ENCODE assay signal across 8 cellular contexts in genomic region chr1:9425859-9426258, GRCh38.
DNase-seq lines count a peak whose midpoint lies in the region; ATAC-seq, FAIRE-seq and TF ChIP-seq lines count a peak whose summit lies in the region.

No MANE protein-coding gene starts in this region.

- FAIRE-seq in K562 (lab: Jason Lieb, UNC), result no peak

- POLR2A ChIA-PET in K562 (lab: Yijun Ruan, JAX), result interaction anchor here (0.6 kb wide), 1 partner anchor 356 kb away, joined by 3 read pairs; no protein-coding TSS in a partner anchor

- no peak for TF ChIP-seq RAD21 in K562 (CRISPR knock-in tag; conservative IDR thresholded peaks at IDR 0.05 in 1 of 2, IDR thresholded peaks at IDR 0.05 in 1 of 2)

- no TSS peak for BruUV-seq in K562 (replicated peaks; lab: Mats Ljungman, UMichigan)

- in situ Hi-C loops in K562 (cut with MboI), result no loop called here

- H3K4me2 ChIP-seq in K562 (ENCODE audit: insufficient read depth, low read length) (no peak overlapping the region), GM23338 (no peak overlapping the region)

- no peak overlapping the region for H3K9ac ChIP-seq in K562 (ENCODE audit: insufficient read depth in 1 of 2, low read depth in 2 of 2, low read length in 2 of 2)

- H3F3A ChIP-seq in GM23338 (replicated peaks; ENCODE audit: low read depth), result no peaks in the 10 kb centered on the region

- H2AFZ ChIP-seq in K562 (ENCODE audit: low read depth, low read length), result 0 out of 2 replicates have a peak overlapping the region, but pooled peaks have one; percentile 16
- no peak overlapping the region; the same call in 1 of the 2 replicates for H2AFZ ChIP-seq in GM23338

- H3K4me1 ChIP-seq in K562 (replicated peaks in 1 of 2; ENCODE audit: control insufficient read depth in 2 of 2, insufficient read depth in 2 of 2, low read length in 2 of 2), result peaks cover 3 to 10% of the 10 kb centered on the region in 2 experiments; a peak in 3 of 5 replicates
- peaks cover 5% of the 10 kb centered on the region; the same call in 1 of the 2 replicates for H3K4me1 ChIP-seq in GM23338 (ENCODE audit: insufficient read depth)
- H3K4me1 ChIP-seq in upper lobe of left lung, result peaks cover 12 to 24% (median 16%) of the 10 kb centered on the region in 4 donors
- H3K4me1 ChIP-seq in vagina, result peaks cover 13% of the 10 kb centered on the region

- CTCF ChIA-PET in K562 (lab: Yijun Ruan, JAX; ENCODE audit: low intra/inter-chr PET ratio), result no interaction called here

- H3K36me3 Mint-ChIP-seq in GM23338 (ENCODE audit: low read depth), result no peaks in the 10 kb centered on the region

- H3K36me3 ChIP-seq in K562 (ENCODE audit: control insufficient read depth, insufficient read depth, low read length), result no peaks in the 10 kb centered on the region
- no peaks in the 10 kb centered on the region for H3K36me3 ChIP-seq in GM23338 (ENCODE audit: insufficient read depth)
- H3K36me3 ChIP-seq in upper lobe of left lung, result no peaks in the 10 kb centered on the region
- no peaks in the 10 kb centered on the region for H3K36me3 ChIP-seq in vagina

- no peaks in the 10 kb centered on the region for H4K20me1 ChIP-seq in K562 (replicated peaks; ENCODE audit: control insufficient read depth, insufficient read depth, low read length)
- no peaks in the 10 kb centered on the region for H4K20me1 ChIP-seq in GM23338 (replicated peaks; ENCODE audit: insufficient read depth)

- TF ChIP-seq EP300 in K562 (IDR thresholded peaks at IDR 0.05; ENCODE audit: low read length) (no peak), upper lobe of left lung (IDR thresholded peaks at IDR 0.05) (no peak)

- peaks cover 26% of the 10 kb centered on the region for H3K4me1 Mint-ChIP-seq in GM23338

- H3K4me3 ChIP-seq in GM12875 (ENCODE audit: low read depth, low read length) (peak overlapping the region; percentile 33), K562 (no peak overlapping the region), GM23338 (no peak overlapping the region), upper lobe of left lung (no peak overlapping the region), vagina (no peak overlapping the region)

- H3K9me3 ChIP-seq in K562 (replicated peaks; ENCODE audit: control insufficient read depth, insufficient read depth, low read depth, low read length), result peaks cover 4% of the 10 kb centered on the region; the same call in 1 of the 2 replicates
- no peaks in the 10 kb centered on the region for H3K9me3 ChIP-seq in upper lobe of left lung
- H3K9me3 ChIP-seq in vagina, result no peaks in the 10 kb centered on the region

- H3K4me3 Mint-ChIP-seq in GM23338, result no peak overlapping the region

- H3K27me3 Mint-ChIP-seq in GM23338 (ENCODE audit: insufficient read depth, low read depth, poor library complexity), result peaks cover 7% of the 10 kb centered on the region

- intact Hi-C loops in K562 (cut with micrococcal nuclease) (no loop called here), vagina (cut with DNase I) (no loop called here)

- TF ChIP-seq CTCF in GM12875 (IDR thresholded peaks at IDR 0.05; ENCODE audit: borderline replicate concordance, insufficient read depth, low read depth, low read length) (no peak), K562 (IDR thresholded peaks at IDR 0.05 in 2 of 3, conservative IDR thresholded peaks at IDR 0.05 in 1 of 3; ENCODE audit: insufficient read depth in 2 of 3, low read depth in 1 of 3, low read length in 3 of 3) (no peak), GM23338 (conservative IDR thresholded peaks at IDR 0.05; ENCODE audit: low read depth in 2 of 2) (no peak), upper lobe of left lung (IDR thresholded peaks at IDR 0.05) (no peak), vagina (IDR thresholded peaks at IDR 0.05) (no peak)

- H3K27ac Mint-ChIP-seq in GM23338, result no peak overlapping the region

- 9% methylated on average over 7 of the region's 7 CpGs for WGBS in K562 (ENCODE audit: insufficient coverage, low coverage, missing lambda C conversion rate)
- WGBS in upper lobe of left lung, 2 donors, result 55 to 75% methylated on average over 7 of the region's 7 CpGs

- DNase-seq in K562 (ENCODE audit: extremely low read depth in 1 of 4, low spot score in 3 of 4) (no peak), GM23338 (ENCODE audit: low spot score) (no peak), upper lobe of left lung (no peak), vagina (ENCODE audit: extremely low spot score in 2 of 2) (no peak), Ammon's horn (ENCODE audit: low spot score) (no peak)

- H3K9me1 ChIP-seq in K562 (ENCODE audit: control insufficient read depth, insufficient read depth, low read length), result no peaks in the 10 kb centered on the region

- no peaks in the 10 kb centered on the region for H3K9me3 Mint-ChIP-seq in GM23338

- TF ChIP-seq POLR2A in K562 (conservative IDR thresholded peaks at IDR 0.05) (no peak), upper lobe of left lung (IDR thresholded peaks at IDR 0.05) (no peak), vagina (IDR thresholded peaks at IDR 0.05) (no peak)

- no peak overlapping the region for H3K27ac ChIP-seq in K562 (ENCODE audit: extremely low read depth, low read depth, low read length)
- H3K27ac ChIP-seq in GM23338 (ENCODE audit: low read depth), result no peak overlapping the region
- no peak overlapping the region for H3K27ac ChIP-seq in upper lobe of left lung
- H3K27ac ChIP-seq in vagina, result no peak overlapping the region

- no peaks in the 10 kb centered on the region for H3K9me2 ChIP-seq in GM23338 (ENCODE audit: insufficient read depth)

- peaks cover 40 to 48% of the 10 kb centered on the region in 2 experiments for H3K27me3 ChIP-seq in K562 (ENCODE audit: control insufficient read depth in 2 of 2, insufficient read depth in 2 of 2, low read length in 2 of 2)
- no peaks in the 10 kb centered on the region for H3K27me3 ChIP-seq in GM23338 (ENCODE audit: insufficient read depth)
- H3K27me3 ChIP-seq in upper lobe of left lung, result no peaks in the 10 kb centered on the region
- H3K27me3 ChIP-seq in vagina, result no peaks in the 10 kb centered on the region

- peak; percentile 14 for ATAC-seq in GM21515 (IDR thresholded peaks at IDR 0.05; ENCODE audit: unreplicated experiment)
- ATAC-seq in HG03571 (IDR thresholded peaks at IDR 0.05; ENCODE audit: unreplicated experiment), result peak; percentile 2
- ATAC-seq in K562, result no peak
- ATAC-seq in GM23338, result no peak
- ATAC-seq in upper lobe of left lung (ENCODE audit: low FRiP score in 2 of 2), result no peak

- no peaks in the 10 kb centered on the region for H3K79me2 ChIP-seq in K562 (ENCODE audit: control insufficient read depth, insufficient read depth, low read length)
- no peaks in the 10 kb centered on the region for H3K79me2 ChIP-seq in GM23338 (replicated peaks; ENCODE audit: insufficient read depth)

TF ChIP-seq in K562, 482 proteins besides CTCF, POLR2A, EP300 and RAD21:
- TF ChIP-seq ZNF75A (CRISPR knock-in tag; IDR thresholded peaks at IDR 0.05) (no peak), ZNF24 (IDR thresholded peaks at IDR 0.05) (peak; percentile 14; the same call in 1 of the 2 replicates)

TF ChIP-seq in GM23338, 12 proteins besides CTCF, POLR2A, EP300 and RAD21 (continues in another document):
- no peak for TF ChIP-seq JUNB (IDR thresholded peaks at IDR 0.05; ENCODE audit: unreplicated experiment)

Comparison
In these comparisons a context has a peak if more than half of its experiments do, and no peak if none do; other contexts are left out.
1. ATAC-seq: peak in GM21515 (single experiment) and HG03571 (single experiment); none in K562 (single experiment), GM23338 (single experiment) and upper lobe of left lung (0 of 2).